Comparison of ENCODE assay signal across 21 cellular contexts in the genomic region with DNA sequence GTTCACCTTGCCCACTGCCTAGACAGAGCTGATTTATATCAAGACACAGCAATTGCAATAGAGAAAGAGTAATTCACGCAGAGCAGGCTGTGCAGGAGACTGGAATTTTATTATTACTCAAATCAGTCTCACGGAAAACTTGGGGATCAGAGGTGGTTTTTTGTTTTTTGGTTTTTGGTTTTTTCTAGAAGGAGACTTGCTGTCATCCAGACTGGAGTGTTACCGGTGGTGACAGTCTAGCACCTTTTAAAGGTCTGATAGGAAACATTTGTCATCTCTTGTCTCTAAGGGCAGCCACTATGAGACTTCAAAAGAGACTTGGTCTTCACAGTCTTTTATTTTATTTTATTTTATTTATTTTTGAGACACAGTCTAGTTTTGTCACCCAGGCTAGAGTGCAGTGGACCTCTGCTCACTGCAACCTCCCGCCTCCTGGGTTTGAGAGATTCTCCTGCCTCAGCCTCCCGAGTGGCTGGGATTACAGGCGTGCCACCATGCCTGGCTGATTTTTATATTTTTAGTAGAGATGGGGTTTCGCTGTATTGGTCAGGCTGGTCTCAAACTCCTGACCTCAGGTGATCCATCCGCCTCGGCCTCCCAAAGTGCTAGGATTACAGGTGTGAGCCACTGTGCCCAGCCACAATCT. TPM values are rescaled to one million over a fixed set of nuclear protein-coding genes. Genes with fewer than 3 reads are reported as not detected.
DNase-seq lines count a peak whose midpoint lies in the region; ATAC-seq and TF ChIP-seq lines count a peak whose summit lies in the region.
"Had no signal": no experiment of that assay in that cellular context is flagged by ENCODE, and none has a peak within 500 bp of the region (broad histone marks: within the 10 kb centered on the region; RNA-seq: fewer than 3 reads in every experiment).

No MANE protein-coding gene starts in this region.

- no peaks in the 10 kb centered on the region for H3K36me3 Mint-ChIP-seq in activated CD4-positive, alpha-beta T cell treated with anti-CD3 and anti-CD28 coated beads for 36 hours (ENCODE audit: low read depth)
- no peaks in the 10 kb centered on the region for H3K36me3 Mint-ChIP-seq in CD8-positive, alpha-beta memory T cell
- no peaks in the 10 kb centered on the region for H3K36me3 Mint-ChIP-seq in activated CD8-positive, alpha-beta T cell treated with anti-CD3 and anti-CD28 coated beads for 36 hours (ENCODE audit: low read depth)
- H3K36me3 Mint-ChIP-seq in naive B cell = no peaks in the 10 kb centered on the region
- H3K36me3 Mint-ChIP-seq in Caco-2 (ENCODE audit: insufficient read depth, unreplicated experiment) = peaks cover 5% of the 10 kb centered on the region
- H3K36me3 Mint-ChIP-seq: activated naive CD8-positive, alpha-beta T cell treated with anti-CD3 and anti-CD28 coated beads, Interleukin-2, amount 10 ng/mL, durations not matched to agents 7 days and 5 days had no signal

- no peaks in the 10 kb centered on the region for H3K27me3 ChIP-seq in CD8-positive, alpha-beta memory T cell (ENCODE audit: insufficient read depth, low read length, poor library complexity, severe bottlenecking)
- H3K27me3 ChIP-seq in Caco-2 (replicated peaks; ENCODE audit: control insufficient read depth, insufficient read depth, low read length) = no peaks in the 10 kb centered on the region
- H3K27me3 ChIP-seq: BE2C had no signal

- H3K4me1 ChIP-seq in CD8-positive, alpha-beta memory T cell (ENCODE audit: insufficient read depth, low read length) = peaks cover 22% of the 10 kb centered on the region
- H3K4me1 ChIP-seq in Caco-2 = peaks cover 29% of the 10 kb centered on the region

- DNase-seq in activated CD4-positive, alpha-beta T cell treated with anti-CD3 and anti-CD28 coated beads for 36 hours = no peak
- no peak for DNase-seq in activated CD4-positive, alpha-beta T cell treated with anti-CD3 and anti-CD28 coated beads for 1 hour
- peak in 2 of 5 donors; percentile 66 to 71 for DNase-seq in CD8-positive, alpha-beta memory T cell
- DNase-seq in activated CD8-positive, alpha-beta T cell treated with anti-CD3 and anti-CD28 coated beads for 36 hours = peak; percentile 38
- DNase-seq in naive B cell (no peak), G401 (ENCODE audit: low spot score) (no peak), left lobe of liver (ENCODE audit: low spot score) (no peak), Caco-2 (no peak)
- DNase-seq: 8988T; activated naive CD8-positive, alpha-beta T cell treated with anti-CD3 and anti-CD28 coated beads, Interleukin-2, amount 10 ng/mL, durations not matched to agents 7 days and 5 days; BE2C; brain microvascular endothelial cell; DMS53; foreskin fibroblast; mammary epithelial cell; NCI-H1417 treated with DMSO at 0.1 percent for 48 hours; SK-N-SH; stimulated activated CD4-positive, alpha-beta T cell treated with anti-CD3 and anti-CD28 coated beads, Interleukin-4, amount 100 ng/mL, for 4 hours had no signal

- peak; percentile 42 for ATAC-seq in activated CD4-positive, alpha-beta T cell treated with anti-CD3 and anti-CD28 coated beads for 36 hours
- peak; percentile 41 for ATAC-seq in activated CD8-positive, alpha-beta T cell treated with anti-CD3 and anti-CD28 coated beads for 36 hours
- no peak for ATAC-seq in naive B cell (ENCODE audit: low read depth in 2 of 2)
- no peak for ATAC-seq in left lobe of liver

- in situ Hi-C loops in G401 (cut with HindIII; ENCODE audit: low sequenced_read_pairs) = no loop called here

- no peak overlapping the region for H3K4me3 ChIP-seq in CD8-positive, alpha-beta memory T cell (ENCODE audit: low read length)
- no peak overlapping the region for H3K4me3 ChIP-seq in Caco-2 (ENCODE audit: low read depth, low read length)
- H3K4me3 ChIP-seq: hepatocyte, thoracic aorta had no signal

- POLR2A ChIA-PET in activated CD4-positive, alpha-beta T cell treated with anti-CD3 and anti-CD28 coated beads for 36 hours (lab: Charles Lee) = interaction anchor here (0.7 kb wide), 2 partner anchors 18 to 133 kb away, joined by 3 read pairs; no protein-coding TSS in a partner anchor
- POLR2A ChIA-PET in CD8-positive, alpha-beta memory T cell (lab: Charles Lee) = interaction anchor here (0.8 to 1.0 kb wide), 2 partner anchors 17 to 23 kb away, joined by 3 read pairs; no protein-coding TSS in a partner anchor
- POLR2A ChIA-PET in activated CD8-positive, alpha-beta T cell treated with anti-CD3 and anti-CD28 coated beads for 36 hours (lab: Charles Lee) = interaction anchor here (0.7 kb wide), 1 partner anchor 203 kb away, joined by 3 read pairs; no protein-coding TSS in a partner anchor
- POLR2A ChIA-PET in Caco-2 (lab: Charles Lee) = no interaction called here

- peaks cover 49% of the 10 kb centered on the region for H3K4me1 Mint-ChIP-seq in activated CD4-positive, alpha-beta T cell treated with anti-CD3 and anti-CD28 coated beads for 36 hours
- H3K4me1 Mint-ChIP-seq in CD8-positive, alpha-beta memory T cell = peaks cover 37 to 52% (median 46%) of the 10 kb centered on the region in 3 donors
- peaks cover 52% of the 10 kb centered on the region for H3K4me1 Mint-ChIP-seq in activated CD8-positive, alpha-beta T cell treated with anti-CD3 and anti-CD28 coated beads for 36 hours (ENCODE audit: low read depth)
- peaks cover 36 to 55% (median 43%) of the 10 kb centered on the region in 3 donors for H3K4me1 Mint-ChIP-seq in naive B cell
- peaks cover 33% of the 10 kb centered on the region for H3K4me1 Mint-ChIP-seq in Caco-2 (ENCODE audit: low read depth, unreplicated experiment)

- H3K27ac Mint-ChIP-seq in activated CD4-positive, alpha-beta T cell treated with anti-CD3 and anti-CD28 coated beads for 36 hours = peak overlapping the region; percentile 69
- peak overlapping the region; percentile 90 to 98 (median 93) for H3K27ac Mint-ChIP-seq in CD8-positive, alpha-beta memory T cell
- peak overlapping the region; percentile 93 for H3K27ac Mint-ChIP-seq in activated CD8-positive, alpha-beta T cell treated with anti-CD3 and anti-CD28 coated beads for 36 hours
- H3K27ac Mint-ChIP-seq in naive B cell (peak overlapping the region; percentile 3 to 81 (median 67)), Caco-2 (ENCODE audit: unreplicated experiment) (no peak overlapping the region)
- H3K27ac Mint-ChIP-seq: nephron had no signal

- BruUV-seq in Caco-2 (replicated peaks; lab: Mats Ljungman, UMichigan) = no TSS peak

- CTCF ChIA-PET in activated CD4-positive, alpha-beta T cell treated with anti-CD3 and anti-CD28 coated beads for 36 hours (lab: Charles Lee) = interaction anchor here (0.7 to 1.3 kb wide), 2 partner anchors 162 to 247 kb away, joined by 3 read pairs; no protein-coding TSS in a partner anchor
- CTCF ChIA-PET in CD8-positive, alpha-beta memory T cell (lab: Charles Lee) = interaction anchor here (0.7 to 2.5 kb wide), 4 partner anchors 17 to 146 kb away, joined by 3 to 8 read pairs (median 4); no protein-coding TSS in a partner anchor
- CTCF ChIA-PET in activated CD8-positive, alpha-beta T cell treated with anti-CD3 and anti-CD28 coated beads for 36 hours (lab: Charles Lee) = interaction anchor here (0.6 to 2.3 kb wide), 2 partner anchors 19 to 246 kb away, joined by 3 to 7 read pairs; no protein-coding TSS in a partner anchor
- CTCF ChIA-PET in Caco-2 (lab: Charles Lee) = interaction anchor here (2.4 kb wide), 1 partner anchor 246 kb away, joined by 9 read pairs; no protein-coding TSS in a partner anchor

- H3K9me3 ChIP-seq in CD8-positive, alpha-beta memory T cell (ENCODE audit: low read length) = no peaks in the 10 kb centered on the region
- peaks cover 3% of the 10 kb centered on the region; the same call in 1 of the 2 replicates for H3K9me3 ChIP-seq in Caco-2
- H3K9me3 ChIP-seq: BE2C, SK-N-SH, thoracic aorta had no signal

- H3K27me3 Mint-ChIP-seq in activated CD4-positive, alpha-beta T cell treated with anti-CD3 and anti-CD28 coated beads for 36 hours = no peaks in the 10 kb centered on the region
- H3K27me3 Mint-ChIP-seq in CD8-positive, alpha-beta memory T cell = no peaks in the 10 kb centered on the region
- no peaks in the 10 kb centered on the region for H3K27me3 Mint-ChIP-seq in activated CD8-positive, alpha-beta T cell treated with anti-CD3 and anti-CD28 coated beads for 36 hours
- H3K27me3 Mint-ChIP-seq in naive B cell (no peaks in the 10 kb centered on the region), Caco-2 (ENCODE audit: insufficient read depth, unreplicated experiment) (no peaks in the 10 kb centered on the region)
- H3K27me3 Mint-ChIP-seq: activated naive CD8-positive, alpha-beta T cell treated with anti-CD3 and anti-CD28 coated beads, Interleukin-2, amount 10 ng/mL, durations not matched to agents 7 days and 5 days had no signal

- intact Hi-C loops in activated CD4-positive, alpha-beta T cell treated with anti-CD3 and anti-CD28 coated beads for 36 hours (cut with DNase I, micrococcal nuclease) = loop anchor here (2.0 to 5.0 kb wide), 5 partner anchors 25 to 359 kb away; partner anchors contain the start of genes CBX6 (in 2 of the 2), APOBEC3C (in 1 of the 2) and SUN2 (in 1 of the 2)
- intact Hi-C loops in activated CD8-positive, alpha-beta T cell treated with anti-CD3 and anti-CD28 coated beads for 36 hours (cut with micrococcal nuclease) = loop anchor here (2.0 to 10.0 kb wide), 4 partner anchors 21 to 241 kb away; partner anchors contain the start of gene CBX6
- intact Hi-C loops in Caco-2 (cut with micrococcal nuclease; ENCODE audit: unreplicated experiment) = loop anchor here (10.0 kb wide), 1 partner anchor 71 kb away; the partner anchor contains the start of gene APOBEC3F

- H3K4me3 Mint-ChIP-seq in activated CD4-positive, alpha-beta T cell treated with anti-CD3 and anti-CD28 coated beads for 36 hours = no peak overlapping the region
- peak overlapping the region; percentile 49 to 80 (median 74) for H3K4me3 Mint-ChIP-seq in CD8-positive, alpha-beta memory T cell
- H3K4me3 Mint-ChIP-seq in activated CD8-positive, alpha-beta T cell treated with anti-CD3 and anti-CD28 coated beads for 36 hours = peak overlapping the region; percentile 3
- peak overlapping the region in 4 of 8 donors; percentile 21 to 71 (median 48) for H3K4me3 Mint-ChIP-seq in naive B cell
- no peak overlapping the region for H3K4me3 Mint-ChIP-seq in Caco-2 (ENCODE audit: unreplicated experiment)
- H3K4me3 Mint-ChIP-seq: activated naive CD8-positive, alpha-beta T cell treated with anti-CD3 and anti-CD28 coated beads, Interleukin-2, amount 10 ng/mL, durations not matched to agents 7 days and 5 days; nephron had no signal

- H3K27ac ChIP-seq in CD8-positive, alpha-beta memory T cell (ENCODE audit: low read depth, low read length) = peak overlapping the region; percentile 70
- H3K27ac ChIP-seq: brain microvascular endothelial cell, hepatocyte, thoracic aorta had no signal

- TF ChIP-seq CTCF in activated CD8-positive, alpha-beta T cell treated with anti-CD3 and anti-CD28 coated beads for 36 hours (IDR thresholded peaks at IDR 0.05) = no peak
- TF ChIP-seq CTCF in Caco-2 (IDR thresholded peaks at IDR 0.05; ENCODE audit: insufficient read depth in 1 of 2, low read depth in 1 of 2, low read length in 1 of 2, severe bottlenecking in 1 of 2, unreplicated experiment in 1 of 2) = no peak

- H3K36me3 ChIP-seq in CD8-positive, alpha-beta memory T cell (ENCODE audit: insufficient read depth, low read length) = no peaks in the 10 kb centered on the region
- H3K36me3 ChIP-seq in Caco-2 (ENCODE audit: control insufficient read depth, insufficient read depth, low read length) = no peaks in the 10 kb centered on the region
- H3K36me3 ChIP-seq: BE2C, brain microvascular endothelial cell, thoracic aorta had no signal

- H3K9me3 Mint-ChIP-seq in activated CD4-positive, alpha-beta T cell treated with anti-CD3 and anti-CD28 coated beads for 36 hours (ENCODE audit: low read depth) = no peaks in the 10 kb centered on the region
- H3K9me3 Mint-ChIP-seq in CD8-positive, alpha-beta memory T cell = no peaks in the 10 kb centered on the region
- no peaks in the 10 kb centered on the region for H3K9me3 Mint-ChIP-seq in activated CD8-positive, alpha-beta T cell treated with anti-CD3 and anti-CD28 coated beads for 36 hours
- no peaks in the 10 kb centered on the region for H3K9me3 Mint-ChIP-seq in naive B cell
- H3K9me3 Mint-ChIP-seq in Caco-2 (ENCODE audit: unreplicated experiment) = no peaks in the 10 kb centered on the region
- H3K9me3 Mint-ChIP-seq: nephron had no signal

RNA-seq across cellular contexts. Expression of gene APOBEC3H, which starts 19.1 kb away (rescaled TPM):
- 1 to 10 TPM; 5.2 to 7.3 TPM for total RNA-seq in activated CD4-positive, alpha-beta T cell treated with anti-CD3 and anti-CD28 coated beads for 36 hours
- 10 to 100 TPM; 10.8 to 11.0 TPM for total RNA-seq in CD8-positive, alpha-beta memory T cell
- 11.7 TPM for polyA plus RNA-seq in CD8-positive, alpha-beta memory T cell
- 1 to 10 TPM; 6.8 to 7.1 TPM for total RNA-seq in activated CD8-positive, alpha-beta T cell treated with anti-CD3 and anti-CD28 coated beads for 36 hours
- polyA plus RNA-seq in naive B cell (ENCODE audit: low read depth in 6 of 6) = 1 to 10 TPM in 1 of 6 donors, under 1 TPM in 1, not detected in 4; 0.77 to 1.2 TPM
- 2.1 and 5.2 TPM in 2 replicates for total RNA-seq in G401 (2014; rRNA removed; shearing (Covaris generic))
- total RNA-seq in left lobe of liver (not detected), Caco-2 (2022) (not detected in 2 replicates)
- total RNA-seq: hepatocyte had no signal
- polyA plus RNA-seq: hepatocyte had no signal

RNA-seq across cellular contexts. Expression of gene CBX7, which starts 36.4 kb away (rescaled TPM):
- total RNA-seq in activated CD4-positive, alpha-beta T cell treated with anti-CD3 and anti-CD28 coated beads for 36 hours = 10 to 100 TPM; 19.9 to 20.3 TPM
- total RNA-seq in CD8-positive, alpha-beta memory T cell = 10 to 100 TPM; 26.1 to 26.4 TPM
- 29.7 TPM for polyA plus RNA-seq in CD8-positive, alpha-beta memory T cell
- total RNA-seq in activated CD8-positive, alpha-beta T cell treated with anti-CD3 and anti-CD28 coated beads for 36 hours = 10 to 100 TPM; 23.6 to 25.0 TPM
- polyA plus RNA-seq in naive B cell (ENCODE audit: low read depth in 6 of 6) = 10 to 100 TPM in 5 of 6 donors, 1 to 10 TPM in 1; 9.9 to 38.5 (median 21.7) TPM
- total RNA-seq in G401 (2014; rRNA removed; shearing (Covaris generic)) = 7.9 and 9.6 TPM in 2 replicates
- total RNA-seq in left lobe of liver (15.7 TPM), Caco-2 (2022) (4.4 and 5.2 TPM in 2 replicates)

RNA-seq across cellular contexts. Expression of gene APOBEC3G, which starts 39.0 kb away (rescaled TPM):
- 10 to 100 TPM; 45.9 to 47.4 TPM for total RNA-seq in activated CD4-positive, alpha-beta T cell treated with anti-CD3 and anti-CD28 coated beads for 36 hours
- total RNA-seq in CD8-positive, alpha-beta memory T cell = 100 to 1,000 TPM; 158 to 165 TPM
- polyA plus RNA-seq in CD8-positive, alpha-beta memory T cell = 256 TPM
- total RNA-seq in activated CD8-positive, alpha-beta T cell treated with anti-CD3 and anti-CD28 coated beads for 36 hours = 10 to 100 TPM; 66.0 to 66.5 TPM
- polyA plus RNA-seq in naive B cell (ENCODE audit: low read depth in 6 of 6) = 100 to 1,000 TPM in 4 of 6 donors, 10 to 100 TPM in 2; 87.2 to 136 (median 120) TPM
- total RNA-seq in G401 (2014; rRNA removed; shearing (Covaris generic)) = 2.9 and 5.6 TPM in 2 replicates
- total RNA-seq in left lobe of liver = 1.3 TPM
- 0.73 and 1.0 TPM in 2 replicates for total RNA-seq in Caco-2 (2022)
- polyA plus RNA-seq: SK-N-SH had no signal

Comparison
In these comparisons a context has a peak if more than half of its experiments do, and no peak if none do; other contexts are left out.
1. ATAC-seq: peak in activated CD4-positive, alpha-beta T cell treated with anti-CD3 and anti-CD28 coated beads for 36 hours (single experiment) and activated CD8-positive, alpha-beta T cell treated with anti-CD3 and anti-CD28 coated beads for 36 hours (single experiment); none in naive B cell (0 of 2) and left lobe of liver (single experiment).
2. H3K4me3 Mint-ChIP-seq: peak in CD8-positive, alpha-beta memory T cell (7 of 7) and activated CD8-positive, alpha-beta T cell treated with anti-CD3 and anti-CD28 coated beads for 36 hours (single experiment); none in activated CD4-positive, alpha-beta T cell treated with anti-CD3 and anti-CD28 coated beads for 36 hours (single experiment) and Caco-2 (single experiment).